25 cellular contexts compared by ENCODE assay signal in genomic region chr15:78085928-78086327, GRCh38. TPM values are rescaled to one million over a fixed set of nuclear protein-coding genes. Genes with fewer than 3 reads are reported as not detected.
DNase-seq lines count a peak whose midpoint lies in the region; ATAC-seq and TF ChIP-seq lines count a peak whose summit lies in the region.
"Had no signal": no experiment of that assay in that cellular context is flagged by ENCODE, and none has a peak within 500 bp of the region (broad histone marks: within the 10 kb centered on the region; RNA-seq: fewer than 3 reads in every experiment).

No MANE protein-coding gene starts in this region.

- peak overlapping the region; percentile 37 for H3K27ac Mint-ChIP-seq in activated CD4-positive, alpha-beta T cell treated with anti-CD3 and anti-CD28 coated beads for 36 hours
- H3K27ac Mint-ChIP-seq in activated CD4-positive, alpha-beta T cell treated with anti-CD3 and anti-CD28 coated beads, Interleukin-2, amount 10 ng/mL, durations not matched to agents 7 days and 5 days, result no peak overlapping the region
- peak overlapping the region; percentile 64 for H3K27ac Mint-ChIP-seq in osteocyte (ENCODE audit: unreplicated experiment)
- H3K27ac Mint-ChIP-seq in type B pancreatic cell, result no peak overlapping the region
- H3K27ac Mint-ChIP-seq: activated naive CD4-positive, alpha-beta T cell treated with anti-CD3 and anti-CD28 coated beads, Interleukin-2, amount 10 ng/mL, durations not matched to agents 7 days and 5 days; activated T-cell treated with anti-CD3 and anti-CD28 coated beads, Interleukin-2, amount 50 U/mL, for 72 hours; effector memory CD8-positive, alpha-beta T cell; stimulated activated naive CD8-positive, alpha-beta T cell treated with anti-CD3 and anti-CD28 coated beads, Interleukin-15, Interleukin-2, amounts not matched to agents 100 ng/mL and 50 ng/mL, for 24 hours had no signal

- no peaks in the 10 kb centered on the region for H3K36me3 ChIP-seq in MG63
- H3K36me3 ChIP-seq: BLaER1, esophagus squamous epithelium, heart left ventricle, spleen, transverse colon had no signal

- no peaks in the 10 kb centered on the region for H3K27me3 Mint-ChIP-seq in activated CD4-positive, alpha-beta T cell treated with anti-CD3 and anti-CD28 coated beads for 36 hours
- peaks cover 3% of the 10 kb centered on the region for H3K27me3 Mint-ChIP-seq in activated CD4-positive, alpha-beta T cell treated with anti-CD3 and anti-CD28 coated beads, Interleukin-2, amount 10 ng/mL, durations not matched to agents 7 days and 5 days
- H3K27me3 Mint-ChIP-seq in osteocyte (ENCODE audit: unreplicated experiment) (no peaks in the 10 kb centered on the region), type B pancreatic cell (no peaks in the 10 kb centered on the region)
- H3K27me3 Mint-ChIP-seq: effector memory CD8-positive, alpha-beta T cell; stimulated activated naive CD8-positive, alpha-beta T cell treated with anti-CD3 and anti-CD28 coated beads, Interleukin-15, Interleukin-2, amounts not matched to agents 100 ng/mL and 50 ng/mL, for 24 hours had no signal

- ATAC-seq in activated CD4-positive, alpha-beta T cell treated with anti-CD3 and anti-CD28 coated beads for 36 hours, result no peak
- no peak for ATAC-seq in HG03108 (IDR thresholded peaks at IDR 0.05; ENCODE audit: unreplicated experiment)
- ATAC-seq: activated T-cell treated with anti-CD3 and anti-CD28 coated beads, Interleukin-2, amount 50 U/mL, for 72 hours; effector memory CD8-positive, alpha-beta T cell; heart left ventricle had no signal

- POLR2A ChIA-PET in activated CD4-positive, alpha-beta T cell treated with anti-CD3 and anti-CD28 coated beads for 36 hours (lab: Charles Lee), result interaction anchor here (0.5 kb wide), 1 partner anchor 63 kb away, joined by 7 read pairs; the partner anchor contains the start of gene IDH3A
- POLR2A ChIA-PET in activated CD4-positive, alpha-beta T cell treated with anti-CD3 and anti-CD28 coated beads, Interleukin-2, amount 10 ng/mL, durations not matched to agents 7 days and 5 days (lab: Charles Lee), result no interaction called here

- no peak for DNase-seq in activated CD4-positive, alpha-beta T cell treated with anti-CD3 and anti-CD28 coated beads for 36 hours
- DNase-seq in activated CD4-positive, alpha-beta T cell treated with anti-CD3 and anti-CD28 coated beads, Interleukin-2, amount 10 ng/mL, durations not matched to agents 7 days and 5 days, result no peak
- peak; percentile 77 for DNase-seq in OCI-M1 (lab: John Stamatoyannopoulos, UW)
- peak; percentile 95 for DNase-seq in dedifferentiated amniotic fluid mesenchymal stem cell (ENCODE audit: extremely low spot score)
- DNase-seq in osteocyte (ENCODE audit: extremely low spot score, unreplicated experiment), result no peak
- no peak for DNase-seq in MG63
- no peak for DNase-seq in type B pancreatic cell (ENCODE audit: extremely low spot score, unreplicated experiment)
- DNase-seq: 8988T; activated naive CD4-positive, alpha-beta T cell treated with anti-CD3 and anti-CD28 coated beads, Interleukin-2, amount 10 ng/mL, durations not matched to agents 7 days and 5 days; activated T-cell treated with anti-CD3 and anti-CD28 coated beads, Interleukin-2, amount 50 U/mL, for 72 hours; Caco-2; DND-41; effector memory CD8-positive, alpha-beta T cell; esophagus squamous epithelium; heart left ventricle; mesendoderm; NCI-H510A; nucleus accumbens; spleen; stimulated activated CD4-positive, alpha-beta T cell treated with anti-CD3 and anti-CD28 coated beads, Interleukin-4, amount 100 ng/mL, for 24 hours had no signal

- no peak overlapping the region for H3K4me3 Mint-ChIP-seq in activated CD4-positive, alpha-beta T cell treated with anti-CD3 and anti-CD28 coated beads for 36 hours
- no peak overlapping the region for H3K4me3 Mint-ChIP-seq in activated CD4-positive, alpha-beta T cell treated with anti-CD3 and anti-CD28 coated beads, Interleukin-2, amount 10 ng/mL, durations not matched to agents 7 days and 5 days
- H3K4me3 Mint-ChIP-seq in osteocyte (ENCODE audit: unreplicated experiment), result no peak overlapping the region
- H3K4me3 Mint-ChIP-seq in type B pancreatic cell, result no peak overlapping the region
- H3K4me3 Mint-ChIP-seq: activated naive CD4-positive, alpha-beta T cell treated with anti-CD3 and anti-CD28 coated beads, Interleukin-2, amount 10 ng/mL, durations not matched to agents 7 days and 5 days; activated T-cell treated with anti-CD3 and anti-CD28 coated beads, Interleukin-2, amount 50 U/mL, for 72 hours; effector memory CD8-positive, alpha-beta T cell; stimulated activated naive CD8-positive, alpha-beta T cell treated with anti-CD3 and anti-CD28 coated beads, Interleukin-15, Interleukin-2, amounts not matched to agents 100 ng/mL and 50 ng/mL, for 24 hours had no signal

- H3K27me3 ChIP-seq in MG63, result no peaks in the 10 kb centered on the region
- H3K27me3 ChIP-seq: BLaER1, esophagus squamous epithelium, heart left ventricle, spleen, transverse colon had no signal

- H3K9me3 ChIP-seq in MG63, result no peaks in the 10 kb centered on the region
- H3K9me3 ChIP-seq: BLaER1, Caco-2, esophagus squamous epithelium, heart left ventricle, spleen, transverse colon had no signal

- H3K36me3 Mint-ChIP-seq in activated CD4-positive, alpha-beta T cell treated with anti-CD3 and anti-CD28 coated beads for 36 hours (ENCODE audit: low read depth), result no peaks in the 10 kb centered on the region
- H3K36me3 Mint-ChIP-seq in activated CD4-positive, alpha-beta T cell treated with anti-CD3 and anti-CD28 coated beads, Interleukin-2, amount 10 ng/mL, durations not matched to agents 7 days and 5 days (ENCODE audit: low read depth), result peaks cover 3% of the 10 kb centered on the region
- H3K36me3 Mint-ChIP-seq in osteocyte (ENCODE audit: unreplicated experiment) (no peaks in the 10 kb centered on the region), type B pancreatic cell (no peaks in the 10 kb centered on the region)
- H3K36me3 Mint-ChIP-seq: activated naive CD4-positive, alpha-beta T cell treated with anti-CD3 and anti-CD28 coated beads, Interleukin-2, amount 10 ng/mL, durations not matched to agents 7 days and 5 days had no signal

- TF ChIP-seq CTCF in osteocyte (IDR thresholded peaks at IDR 0.05), result no peak
- TF ChIP-seq CTCF in type B pancreatic cell (conservative IDR thresholded peaks at IDR 0.05), result no peak

- H3K4me1 Mint-ChIP-seq in activated CD4-positive, alpha-beta T cell treated with anti-CD3 and anti-CD28 coated beads for 36 hours, result peaks cover 10% of the 10 kb centered on the region
- peaks cover 26% of the 10 kb centered on the region for H3K4me1 Mint-ChIP-seq in activated CD4-positive, alpha-beta T cell treated with anti-CD3 and anti-CD28 coated beads, Interleukin-2, amount 10 ng/mL, durations not matched to agents 7 days and 5 days
- peaks cover 13% of the 10 kb centered on the region for H3K4me1 Mint-ChIP-seq in osteocyte (ENCODE audit: unreplicated experiment)
- H3K4me1 Mint-ChIP-seq in type B pancreatic cell (ENCODE audit: unreplicated experiment), result peaks cover 4% of the 10 kb centered on the region

- H3K9me3 Mint-ChIP-seq in activated CD4-positive, alpha-beta T cell treated with anti-CD3 and anti-CD28 coated beads for 36 hours (ENCODE audit: low read depth), result no peaks in the 10 kb centered on the region
- H3K9me3 Mint-ChIP-seq in activated CD4-positive, alpha-beta T cell treated with anti-CD3 and anti-CD28 coated beads, Interleukin-2, amount 10 ng/mL, durations not matched to agents 7 days and 5 days, result peaks cover 5% of the 10 kb centered on the region
- no peaks in the 10 kb centered on the region for H3K9me3 Mint-ChIP-seq in osteocyte (ENCODE audit: unreplicated experiment)
- no peaks in the 10 kb centered on the region for H3K9me3 Mint-ChIP-seq in type B pancreatic cell
- H3K9me3 Mint-ChIP-seq: activated T-cell treated with anti-CD3 and anti-CD28 coated beads, Interleukin-2, amount 50 U/mL, for 72 hours; effector memory CD8-positive, alpha-beta T cell; stimulated activated naive CD8-positive, alpha-beta T cell treated with anti-CD3 and anti-CD28 coated beads, Interleukin-15, Interleukin-2, amounts not matched to agents 100 ng/mL and 50 ng/mL, for 24 hours had no signal

- H3K4me3 ChIP-seq in MG63, result no peak overlapping the region
- H3K4me3 ChIP-seq: BLaER1, esophagus squamous epithelium, heart left ventricle, spleen, transverse colon had no signal

- intact Hi-C loops in activated CD4-positive, alpha-beta T cell treated with anti-CD3 and anti-CD28 coated beads for 36 hours (cut with DNase I, micrococcal nuclease), result no loop called here

- CTCF ChIA-PET in activated CD4-positive, alpha-beta T cell treated with anti-CD3 and anti-CD28 coated beads for 36 hours (lab: Charles Lee), result interaction anchor here (1.2 kb wide), 1 partner anchor 22 kb away, joined by 3 read pairs; no protein-coding TSS in a partner anchor
- CTCF ChIA-PET in activated CD4-positive, alpha-beta T cell treated with anti-CD3 and anti-CD28 coated beads, Interleukin-2, amount 10 ng/mL, durations not matched to agents 7 days and 5 days (lab: Charles Lee), result interaction anchor here (1.1 to 1.3 kb wide), 2 partner anchors 24 to 71 kb away, joined by 3 read pairs; no protein-coding TSS in a partner anchor

RNA-seq across cellular contexts. Expression of gene SH2D7, which starts 6.4 kb away (rescaled TPM):
- not detected for total RNA-seq in activated CD4-positive, alpha-beta T cell treated with anti-CD3 and anti-CD28 coated beads for 36 hours
- not detected for total RNA-seq in activated CD4-positive, alpha-beta T cell treated with anti-CD3 and anti-CD28 coated beads, Interleukin-2, amount 10 ng/mL, durations not matched to agents 7 days and 5 days
- not detected in 2 replicates for total RNA-seq in osteocyte
- total RNA-seq in MG63 (2014; rRNA removed; shearing (Covaris generic); ENCODE audit: low replicate concordance), result not detected in 2 replicates
- not detected in 2 replicates for total RNA-seq in type B pancreatic cell (ENCODE audit: low replicate concordance)
- total RNA-seq: activated T-cell treated with anti-CD3 and anti-CD28 coated beads, Interleukin-2, amount 50 U/mL, for 72 hours; Caco-2; esophagus squamous epithelium; heart left ventricle; renal cortical epithelial cell; spleen had no signal

RNA-seq across cellular contexts. Expression of gene TBC1D2B, which starts 8.4 kb away (rescaled TPM):
- total RNA-seq in activated CD4-positive, alpha-beta T cell treated with anti-CD3 and anti-CD28 coated beads for 36 hours, result 10 to 100 TPM; 49.3 to 52.0 TPM
- total RNA-seq in activated CD4-positive, alpha-beta T cell treated with anti-CD3 and anti-CD28 coated beads, Interleukin-2, amount 10 ng/mL, durations not matched to agents 7 days and 5 days, result 10 to 100 TPM; 77.2 to 83.7 TPM
- total RNA-seq in osteocyte, result 65.5 and 69.3 TPM in 2 replicates
- total RNA-seq in MG63 (2014; rRNA removed; shearing (Covaris generic); ENCODE audit: low replicate concordance), result 30.6 and 31.4 TPM in 2 replicates
- total RNA-seq in type B pancreatic cell (ENCODE audit: low replicate concordance), result 17.4 and 22.1 TPM in 2 replicates

RNA-seq across cellular contexts. Expression of gene CIB2, which starts 45.3 kb away (rescaled TPM):
- total RNA-seq in activated CD4-positive, alpha-beta T cell treated with anti-CD3 and anti-CD28 coated beads for 36 hours, result 1 to 10 TPM in 1 of 2 experiments, under 1 TPM in 1; 0.91 to 1.2 TPM
- total RNA-seq in activated CD4-positive, alpha-beta T cell treated with anti-CD3 and anti-CD28 coated beads, Interleukin-2, amount 10 ng/mL, durations not matched to agents 7 days and 5 days, result under 1 TPM; 0.44 to 0.55 TPM
- total RNA-seq in osteocyte (7.6 and 9.6 TPM in 2 replicates), type B pancreatic cell (ENCODE audit: low replicate concordance) (15.7 and 20.1 TPM in 2 replicates)
- total RNA-seq in MG63 (2014; rRNA removed; shearing (Covaris generic); ENCODE audit: low replicate concordance), result 4.0 and 8.0 TPM in 2 replicates

Comparison
In these comparisons a context has a peak if more than half of its experiments do, and no peak if none do; other contexts are left out.
1. H3K27ac Mint-ChIP-seq: peak in activated CD4-positive, alpha-beta T cell treated with anti-CD3 and anti-CD28 coated beads for 36 hours (single experiment) and osteocyte (single experiment); none in activated CD4-positive, alpha-beta T cell treated with anti-CD3 and anti-CD28 coated beads, Interleukin-2, amount 10 ng/mL, durations not matched to agents 7 days and 5 days (single experiment) and type B pancreatic cell (single experiment).
2. DNase-seq: peak in OCI-M1 (single experiment) and dedifferentiated amniotic fluid mesenchymal stem cell (single experiment); none in activated CD4-positive, alpha-beta T cell treated with anti-CD3 and anti-CD28 coated beads for 36 hours (single experiment), activated CD4-positive, alpha-beta T cell treated with anti-CD3 and anti-CD28 coated beads, Interleukin-2, amount 10 ng/mL, durations not matched to agents 7 days and 5 days (single experiment), osteocyte (single experiment), MG63 (single experiment) and type B pancreatic cell (single experiment).